In the genomic region with DNA sequence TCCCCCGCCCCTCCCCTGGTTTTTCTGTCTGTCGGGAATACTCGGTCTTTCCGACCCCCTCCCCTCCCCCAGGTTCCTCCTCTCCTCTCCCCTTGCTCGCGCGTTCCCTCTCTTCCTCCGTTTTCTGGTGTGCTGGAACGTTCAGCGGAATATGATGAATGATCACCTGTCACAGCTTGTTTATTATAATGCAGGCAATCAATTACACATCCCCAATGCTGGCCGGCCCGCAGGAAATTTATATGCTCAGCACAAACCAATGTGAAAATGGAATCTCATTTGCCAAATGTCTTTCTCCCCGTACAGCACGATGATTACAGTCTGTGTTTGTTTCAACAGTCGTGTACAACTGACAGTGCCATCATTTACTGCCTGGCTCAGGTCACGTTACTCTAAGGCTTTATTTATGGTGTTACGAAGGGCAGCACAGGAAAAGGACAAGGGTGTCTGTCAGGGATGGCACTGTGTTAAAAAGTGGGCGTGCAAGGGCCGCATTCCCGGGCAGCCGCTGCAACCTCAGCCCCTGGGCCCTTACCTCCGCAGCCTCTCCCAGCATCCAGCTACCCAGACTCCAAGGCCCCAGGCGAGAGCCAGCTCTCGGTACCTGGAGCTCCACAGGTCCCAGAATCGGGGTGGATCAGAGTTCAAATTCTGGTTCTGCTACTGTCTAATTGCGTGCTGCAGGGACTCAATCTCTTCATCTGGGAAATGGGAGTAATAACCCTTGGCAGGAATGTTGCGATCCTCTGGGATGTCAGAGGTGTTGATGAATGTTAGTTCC, we compare ENCODE assay signal across 8 cellular contexts. TPM values are rescaled to one million over a fixed set of nuclear protein-coding genes. Genes with fewer than 3 reads are reported as not detected.
DNase-seq lines count a peak whose midpoint lies in the region; ATAC-seq and TF ChIP-seq lines count a peak whose summit lies in the region.

No MANE protein-coding gene starts in this region.

- H3K4me1 Mint-ChIP-seq in stimulated activated naive CD8-positive, alpha-beta T cell treated with anti-CD3 and anti-CD28 coated beads, Interleukin-15, Interleukin-2, amounts not matched to agents 100 ng/mL and 50 ng/mL, for 24 hours (ENCODE audit: low read depth) = peaks cover 56% of the 10 kb centered on the region
- peaks cover 46% of the 10 kb centered on the region for H3K4me1 Mint-ChIP-seq in activated CD4-positive, alpha-beta memory T cell treated with anti-CD3 and anti-CD28 coated beads, Interleukin-2, amount 10 ng/mL, durations not matched to agents 7 days and 5 days

- TF ChIP-seq CTCF in right atrium auricular region (IDR thresholded peaks at IDR 0.05) = no peak

- POLR2A ChIA-PET in activated CD4-positive, alpha-beta memory T cell treated with anti-CD3 and anti-CD28 coated beads, Interleukin-2, amount 10 ng/mL, durations not matched to agents 7 days and 5 days (lab: Charles Lee) = interaction anchor here (0.7 to 2.0 kb wide), 2 partner anchors 10 to 25 kb away, joined by 3 to 15 read pairs; a partner anchor contains a TSS

- H3K9me3 Mint-ChIP-seq in stimulated activated naive CD8-positive, alpha-beta T cell treated with anti-CD3 and anti-CD28 coated beads, Interleukin-15, Interleukin-2, amounts not matched to agents 100 ng/mL and 50 ng/mL, for 24 hours = no peaks in the 10 kb centered on the region
- no peaks in the 10 kb centered on the region for H3K9me3 Mint-ChIP-seq in activated CD4-positive, alpha-beta memory T cell treated with anti-CD3 and anti-CD28 coated beads, Interleukin-2, amount 10 ng/mL, durations not matched to agents 7 days and 5 days

- H3K4me3 Mint-ChIP-seq in stimulated activated naive CD8-positive, alpha-beta T cell treated with anti-CD3 and anti-CD28 coated beads, Interleukin-15, Interleukin-2, amounts not matched to agents 100 ng/mL and 50 ng/mL, for 24 hours = peak overlapping the region; percentile 68
- H3K4me3 Mint-ChIP-seq in activated CD4-positive, alpha-beta memory T cell treated with anti-CD3 and anti-CD28 coated beads, Interleukin-2, amount 10 ng/mL, durations not matched to agents 7 days and 5 days = peak overlapping the region; percentile 75

- DNase-seq in stimulated activated naive CD8-positive, alpha-beta T cell treated with anti-CD3 and anti-CD28 coated beads, Interleukin-15, Interleukin-2, amounts not matched to agents 100 U/mL and 50 U/mL, for 24 hours = no peak
- no peak for DNase-seq in activated CD4-positive, alpha-beta memory T cell treated with anti-CD3 and anti-CD28 coated beads, Interleukin-2, amount 10 ng/mL, durations not matched to agents 7 days and 5 days
- no peak for DNase-seq in right atrium auricular region (ENCODE audit: low spot score)
- no peak for DNase-seq in sciatic nerve (ENCODE audit: low spot score)
- DNase-seq in COLO829 (ENCODE audit: low spot score) = no peak

- H3K9me3 ChIP-seq in right atrium auricular region = no peaks in the 10 kb centered on the region

- no peaks in the 10 kb centered on the region for H3K27me3 ChIP-seq in right atrium auricular region

- no peak overlapping the region for H3K27ac Mint-ChIP-seq in stimulated activated naive CD8-positive, alpha-beta T cell treated with anti-CD3 and anti-CD28 coated beads, Interleukin-15, Interleukin-2, amounts not matched to agents 100 ng/mL and 50 ng/mL, for 24 hours
- no peak overlapping the region for H3K27ac Mint-ChIP-seq in activated CD4-positive, alpha-beta memory T cell treated with anti-CD3 and anti-CD28 coated beads, Interleukin-2, amount 10 ng/mL, durations not matched to agents 7 days and 5 days

- ATAC-seq in stimulated activated naive CD8-positive, alpha-beta T cell treated with anti-CD3 and anti-CD28 coated beads, Interleukin-15, Interleukin-2, amounts not matched to agents 100 U/mL and 50 U/mL, for 24 hours = no peak
- peak; percentile 6 for ATAC-seq in sciatic nerve
- ATAC-seq in HG03108 (IDR thresholded peaks at IDR 0.05; ENCODE audit: unreplicated experiment) = no peak
- no peak for ATAC-seq in GM21737 (IDR thresholded peaks at IDR 0.05; ENCODE audit: unreplicated experiment)

- CTCF ChIA-PET in activated CD4-positive, alpha-beta memory T cell treated with anti-CD3 and anti-CD28 coated beads, Interleukin-2, amount 10 ng/mL, durations not matched to agents 7 days and 5 days (lab: Charles Lee) = interaction anchor here (2.3 kb wide), 1 partner anchor 25 kb away, joined by 7 read pairs; a partner anchor contains a TSS

- H3K36me3 Mint-ChIP-seq in stimulated activated naive CD8-positive, alpha-beta T cell treated with anti-CD3 and anti-CD28 coated beads, Interleukin-15, Interleukin-2, amounts not matched to agents 100 ng/mL and 50 ng/mL, for 24 hours (ENCODE audit: low read depth) = no peaks in the 10 kb centered on the region
- H3K36me3 Mint-ChIP-seq in activated CD4-positive, alpha-beta memory T cell treated with anti-CD3 and anti-CD28 coated beads, Interleukin-2, amount 10 ng/mL, durations not matched to agents 7 days and 5 days (ENCODE audit: low read depth) = no peaks in the 10 kb centered on the region

- H3K27me3 Mint-ChIP-seq in stimulated activated naive CD8-positive, alpha-beta T cell treated with anti-CD3 and anti-CD28 coated beads, Interleukin-15, Interleukin-2, amounts not matched to agents 100 ng/mL and 50 ng/mL, for 24 hours = no peaks in the 10 kb centered on the region
- H3K27me3 Mint-ChIP-seq in activated CD4-positive, alpha-beta memory T cell treated with anti-CD3 and anti-CD28 coated beads, Interleukin-2, amount 10 ng/mL, durations not matched to agents 7 days and 5 days = peaks cover 13% of the 10 kb centered on the region

- intact Hi-C loops in sciatic nerve (cut with DNase I) = no loop called here

- peaks cover 0 to 31% of the 10 kb centered on the region in 2 donors for H3K4me1 ChIP-seq in right atrium auricular region

- H3K27ac ChIP-seq in right atrium auricular region = peak overlapping the region in 1 of 2 donors; percentile 61

- H3K4me3 ChIP-seq in right atrium auricular region = peak overlapping the region; percentile 48 to 59

- no peaks in the 10 kb centered on the region for H3K36me3 ChIP-seq in right atrium auricular region

RNA-seq across cellular contexts. Expression of a gene that starts 24.6 kb away (rescaled TPM):
- total RNA-seq in activated CD4-positive, alpha-beta memory T cell treated with anti-CD3 and anti-CD28 coated beads, Interleukin-2, amount 10 ng/mL, durations not matched to agents 7 days and 5 days = under 1 TPM; 0.68 to 0.83 TPM
- total RNA-seq in right atrium auricular region (1 to 10 TPM; 1.0 to 1.4 TPM), sciatic nerve (4.4 TPM)
